21 cellular contexts compared by ENCODE assay signal in the genomic region with DNA sequence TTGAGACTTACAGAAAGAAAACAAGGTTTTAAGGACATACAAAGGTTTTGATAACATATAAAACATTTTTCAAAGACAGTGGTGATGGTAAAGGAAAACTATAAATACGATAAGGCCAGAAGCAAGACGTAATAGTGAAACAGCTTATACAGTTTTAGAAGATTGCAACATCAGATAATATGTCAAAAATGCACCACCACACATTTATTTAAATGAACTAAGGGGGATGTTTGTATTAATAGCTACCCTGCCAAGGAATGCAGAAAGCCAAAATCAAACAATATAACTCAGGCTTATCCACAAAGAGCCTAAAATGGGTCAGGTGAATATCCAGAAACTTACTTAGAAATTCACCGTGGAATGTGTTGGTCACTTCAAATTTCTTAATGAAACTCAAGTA.
"Had no signal": no experiment of that assay in that cellular context is flagged by ENCODE, and none has a peak within 500 bp of the region (broad histone marks: within the 10 kb centered on the region; RNA-seq: fewer than 3 reads in every experiment).

No MANE protein-coding gene starts in this region.

- H3K4me1 Mint-ChIP-seq: activated CD4-positive, alpha-beta T cell treated with anti-CD3 and anti-CD28 coated beads for 36 hours; stimulated activated effector memory CD8-positive, alpha-beta T cell treated with anti-CD3 and anti-CD28 coated beads, Interleukin-12 subunit alpha, Interleukin-12 subunit beta, amount 100 ng/mL, for 72 hours had no signal

- H3K27me3 Mint-ChIP-seq: activated CD4-positive, alpha-beta memory T cell treated with anti-CD3 and anti-CD28 coated beads for 36 hours; activated CD4-positive, alpha-beta T cell treated with anti-CD3 and anti-CD28 coated beads for 36 hours; dendritic cell treated with granulocyte-macrophage colony-stimulating factor and Interleukin-4, amounts not matched to agents 40 ng/mL and 50 ng/mL, for 4 days; natural killer cell treated with Interleukin-12 subunit alpha and Interleukin-12 subunit beta and Interleukin-15 and Interleukin-18, amount 100 ng/mL, for 72 hours; type B pancreatic cell had no signal

- H3K36me3 Mint-ChIP-seq: activated CD4-positive, alpha-beta memory T cell treated with anti-CD3 and anti-CD28 coated beads for 36 hours; natural killer cell treated with Interleukin-12 subunit alpha and Interleukin-12 subunit beta and Interleukin-15 and Interleukin-18, amount 100 ng/mL, for 72 hours; stimulated activated effector memory CD8-positive, alpha-beta T cell treated with anti-CD3 and anti-CD28 coated beads, Interleukin-12 subunit alpha, Interleukin-12 subunit beta, amount 100 ng/mL, for 72 hours; type B pancreatic cell; WTC11 had no signal

- H3K27me3 ChIP-seq: ascending aorta, esophagus squamous epithelium, foreskin keratinocyte, neutrophil, testis had no signal

- H3K9me3 ChIP-seq: ascending aorta, esophagus squamous epithelium, lower lobe of right lung, neutrophil, testis had no signal

- ATAC-seq: activated CD4-positive, alpha-beta T cell treated with anti-CD3 and anti-CD28 coated beads for 36 hours; foreskin keratinocyte; lower lobe of right lung; natural killer cell treated with Interleukin-12 subunit alpha and Interleukin-12 subunit beta and Interleukin-15 and Interleukin-18, amount 100 ng/mL, for 72 hours; sciatic nerve; stimulated activated effector memory CD8-positive, alpha-beta T cell treated with anti-CD3 and anti-CD28 coated beads, Interleukin-12 subunit alpha, Interleukin-12 subunit beta, amount 100 ng/mL, for 72 hours; WTC11 had no signal

- H3K36me3 ChIP-seq: ascending aorta, esophagus squamous epithelium, lower lobe of right lung, neutrophil had no signal

- H3K9me3 Mint-ChIP-seq: activated CD4-positive, alpha-beta memory T cell treated with anti-CD3 and anti-CD28 coated beads for 36 hours; dendritic cell treated with granulocyte-macrophage colony-stimulating factor and Interleukin-4, amounts not matched to agents 40 ng/mL and 50 ng/mL, for 4 days; natural killer cell treated with Interleukin-12 subunit alpha and Interleukin-12 subunit beta and Interleukin-15 and Interleukin-18, amount 100 ng/mL, for 72 hours; type B pancreatic cell; WTC11 had no signal

- H3K4me3 ChIP-seq: ascending aorta, esophagus squamous epithelium, lower lobe of right lung, testis had no signal

- H3K27ac Mint-ChIP-seq: activated CD4-positive, alpha-beta memory T cell treated with anti-CD3 and anti-CD28 coated beads for 36 hours; activated CD4-positive, alpha-beta T cell treated with anti-CD3 and anti-CD28 coated beads for 36 hours; activated T-helper 1 cell treated with anti-CD3 and anti-CD28 coated beads, Interleukin-12 subunit alpha, Interleukin-12 subunit beta, Interleukin-2, Interleukin-4 antibody, amounts not matched to agents 30 ng/mL and 10 ng/mL and 1 ng/mL, durations not matched to agents 14 hours and 24 hours and 36 hours; dendritic cell treated with granulocyte-macrophage colony-stimulating factor and Interleukin-4, amounts not matched to agents 40 ng/mL and 50 ng/mL, for 4 days; natural killer cell treated with Interleukin-12 subunit alpha and Interleukin-12 subunit beta and Interleukin-15 and Interleukin-18, amount 100 ng/mL, for 72 hours; stimulated activated effector memory CD8-positive, alpha-beta T cell treated with anti-CD3 and anti-CD28 coated beads, Interleukin-12 subunit alpha, Interleukin-12 subunit beta, amount 100 ng/mL, for 72 hours; type B pancreatic cell had no signal

- H3K4me3 Mint-ChIP-seq: activated CD4-positive, alpha-beta memory T cell treated with anti-CD3 and anti-CD28 coated beads for 36 hours; activated CD4-positive, alpha-beta T cell treated with anti-CD3 and anti-CD28 coated beads for 36 hours; activated T-helper 1 cell treated with anti-CD3 and anti-CD28 coated beads, Interleukin-12 subunit alpha, Interleukin-12 subunit beta, Interleukin-2, Interleukin-4 antibody, amounts not matched to agents 30 ng/mL and 10 ng/mL and 1 ng/mL, durations not matched to agents 14 hours and 24 hours and 36 hours; dendritic cell treated with granulocyte-macrophage colony-stimulating factor and Interleukin-4, amounts not matched to agents 40 ng/mL and 50 ng/mL, for 4 days; natural killer cell treated with Interleukin-12 subunit alpha and Interleukin-12 subunit beta and Interleukin-15 and Interleukin-18, amount 100 ng/mL, for 72 hours; stimulated activated effector memory CD8-positive, alpha-beta T cell treated with anti-CD3 and anti-CD28 coated beads, Interleukin-12 subunit alpha, Interleukin-12 subunit beta, amount 100 ng/mL, for 72 hours; type B pancreatic cell; WTC11 had no signal

- H3K4me1 ChIP-seq: ascending aorta, esophagus squamous epithelium, foreskin keratinocyte, lower lobe of right lung, testis had no signal

- H3K27ac ChIP-seq: ascending aorta, esophagus squamous epithelium, foreskin keratinocyte, lower lobe of right lung, neutrophil, testis had no signal

- DNase-seq: activated CD4-positive, alpha-beta memory T cell treated with anti-CD3 and anti-CD28 coated beads for 36 hours; activated CD4-positive, alpha-beta T cell treated with anti-CD3 and anti-CD28 coated beads for 36 hours; activated T-cell treated with anti-CD3 and anti-CD28 coated beads for 4 hours; cerebellar nuclear complex; effector memory CD4-positive, alpha-beta T cell; esophagus squamous epithelium; foreskin keratinocyte; hippocampal formation; lower lobe of right lung; stimulated activated CD4-positive, alpha-beta T cell treated with anti-CD3 and anti-CD28 coated beads, Interleukin-4, amount 100 ng/mL, for 24 hours; T-helper 2 cell; testis had no signal
